Comparison of ENCODE assay signal across 8 cellular contexts in genomic region chr1:64505232-64505943, GRCh38. TPM values are rescaled to one million over a fixed set of nuclear protein-coding genes. Genes with fewer than 3 reads are reported as not detected.
A peak's percentile ranks its signal among the peaks of the same experiment; 100 is the strongest.
DNase-seq lines count a peak whose midpoint lies in the region; ATAC-seq lines count a peak whose summit lies in the region.

No MANE protein-coding gene starts in this region.

- H3K27ac Mint-ChIP-seq in T-helper 17 cell: peak overlapping the region; percentile 65

- in situ Hi-C loops in T47D (cut with HindIII; ENCODE audit: low pct_unique_long_range_greater_than_20kb, low sequenced_read_pairs): no loop called here

- H3K36me3 Mint-ChIP-seq in T-helper 17 cell (ENCODE audit: low read depth): no peaks in the 10 kb centered on the region

- peaks cover 26% of the 10 kb centered on the region for H3K27me3 ChIP-seq in H7 (ENCODE audit: control insufficient read depth, insufficient read depth, low read length)

- peaks cover 37% of the 10 kb centered on the region for H3K27me3 Mint-ChIP-seq in T-helper 17 cell

- DNase-seq in H7 (peak; percentile 94), T-helper 17 cell (peak in 2 of 3 donors; percentile 9 to 18), T47D (ENCODE audit: low read depth in 1 of 2, low spot score in 1 of 2) (peak; percentile 5 to 8), kidney tubule cell (ENCODE audit: low spot score) (peak; percentile 40), inferior parietal cortex (ENCODE audit: extremely low spot score) (no peak)
- DNase-seq in stimulated activated CD4-positive, alpha-beta T cell treated with anti-CD3 and anti-CD28 coated beads, Interleukin-4, amount 100 ng/mL, for 4 hours: peak; percentile 19 to 52

- ATAC-seq in T-helper 17 cell (peak; percentile 69), GM18502 (IDR thresholded peaks at IDR 0.05; ENCODE audit: poor library complexity, unreplicated experiment) (no peak), HG03139 (IDR thresholded peaks at IDR 0.05; ENCODE audit: unreplicated experiment) (no peak)

- peak overlapping the region; percentile 94 for H3K4me3 Mint-ChIP-seq in T-helper 17 cell

- no peaks in the 10 kb centered on the region for H3K36me3 ChIP-seq in H7 (replicated peaks; ENCODE audit: control insufficient read depth, insufficient read depth, low read length)

- peak overlapping the region; percentile 42 for H3K4me3 ChIP-seq in H7 (ENCODE audit: insufficient read depth, low read depth, low read length)

- peaks cover 9% of the 10 kb centered on the region for H3K4me1 Mint-ChIP-seq in T-helper 17 cell

- no peaks in the 10 kb centered on the region for H3K9me3 ChIP-seq in T-helper 17 cell (ENCODE audit: control insufficient read depth, low read length, poor library complexity, severe bottlenecking)

RNA-seq across cellular contexts. Expression of gene CACHD1, which starts 35.5 kb away (rescaled TPM):
- total RNA-seq in H7 (2014; rRNA removed; shearing (Covaris generic)): 53.5 and 69.7 TPM in 2 replicates
- total RNA-seq in T-helper 17 cell: under 1 TPM in 1 of 2 donors, not detected in 1; 0.05 TPM

Comparison
In these comparisons a context has a peak if more than half of its experiments do, and no peak if none do; other contexts are left out.
1. RNA of gene CACHD1, which starts 35.5 kb away (total RNA-seq): 53.5 to 69.7 TPM in H7; 0.05 TPM in T-helper 17 cell; every median in the first group is over 10 times any median in the second.